ENCODE assay signal across 27 cellular contexts in the genomic region with DNA sequence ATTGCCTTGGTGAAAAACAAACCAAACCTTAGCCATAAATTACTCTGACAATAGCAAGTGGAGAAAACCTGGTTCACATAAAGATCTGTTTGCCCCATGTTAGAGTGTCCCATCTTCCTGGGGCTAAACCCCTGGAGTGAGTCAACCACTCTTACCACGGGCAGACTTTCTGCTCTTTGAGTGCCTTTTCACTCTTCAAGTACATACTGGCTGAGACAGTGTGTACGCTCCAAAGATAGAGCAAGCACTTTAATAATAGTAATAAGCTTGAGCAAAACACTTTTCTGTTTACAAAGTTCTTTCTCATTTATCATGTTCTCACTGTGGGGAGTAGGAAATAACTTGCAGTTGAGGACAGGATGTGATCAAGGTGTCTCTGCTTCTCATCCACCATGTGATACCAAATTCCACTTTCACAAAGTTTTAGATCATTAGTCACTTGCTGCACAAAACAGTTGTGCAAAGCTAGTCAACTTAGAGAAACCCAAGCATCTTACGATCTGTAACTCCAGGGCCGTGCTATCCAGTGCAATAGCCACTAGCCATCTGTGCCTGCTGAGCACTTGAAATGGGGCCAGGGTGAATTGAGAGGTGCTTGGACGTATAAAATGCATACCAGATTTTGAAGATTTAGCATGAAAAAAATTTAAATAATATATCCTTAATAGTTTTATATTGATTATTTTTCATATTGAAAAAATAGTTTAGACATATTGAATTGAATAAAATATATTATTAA.
DNase-seq lines count a peak whose midpoint lies in the region; ATAC-seq and TF ChIP-seq lines count a peak whose summit lies in the region.
"Had no signal": no experiment of that assay in that cellular context is flagged by ENCODE, and none has a peak within 500 bp of the region (broad histone marks: within the 10 kb centered on the region; RNA-seq: fewer than 3 reads in every experiment).

No MANE protein-coding gene starts in this region.

- H3K4me1 ChIP-seq in breast epithelium (no peaks in the 10 kb centered on the region), heart left ventricle (no peaks in the 10 kb centered on the region)
- H3K4me1 ChIP-seq: A549, esophagus squamous epithelium had no signal

- H3K27me3 ChIP-seq in breast epithelium (no peaks in the 10 kb centered on the region), heart left ventricle (no peaks in the 10 kb centered on the region), brain microvascular endothelial cell (replicated peaks) (no peaks in the 10 kb centered on the region)
- H3K27me3 ChIP-seq: esophagus squamous epithelium had no signal

- peaks cover 12% of the 10 kb centered on the region for H3K4me1 Mint-ChIP-seq in MCF 10A (ENCODE audit: insufficient read depth, unreplicated experiment)
- H3K4me1 Mint-ChIP-seq: activated CD4-positive, alpha-beta T cell treated with anti-CD3 and anti-CD28 coated beads, Interleukin-2, amount 10 ng/mL, durations not matched to agents 24 days and 14 days; stimulated activated naive CD8-positive, alpha-beta T cell treated with anti-CD3 and anti-CD28 coated beads, Interleukin-15, amount 100 ng/mL, for 72 hours; T-cell had no signal

- TF ChIP-seq POLR2A in breast epithelium (IDR thresholded peaks at IDR 0.05) (no peak), heart left ventricle (IDR thresholded peaks at IDR 0.05) (no peak)

- no peak overlapping the region for H3K27ac ChIP-seq in breast epithelium
- no peak overlapping the region for H3K27ac ChIP-seq in heart left ventricle
- H3K27ac ChIP-seq in brain microvascular endothelial cell = no peak overlapping the region
- H3K27ac ChIP-seq: A549, C4-2B, esophagus squamous epithelium had no signal

- H3K4me3 ChIP-seq in breast epithelium (no peak overlapping the region), heart left ventricle (no peak overlapping the region), brain microvascular endothelial cell (ENCODE audit: low read depth, low read length) (no peak overlapping the region)
- H3K4me3 ChIP-seq: A549, esophagus squamous epithelium, K562 had no signal

- no peaks in the 10 kb centered on the region for H3K36me3 Mint-ChIP-seq in MCF 10A (ENCODE audit: insufficient read depth, unreplicated experiment)
- H3K36me3 Mint-ChIP-seq: naive thymus-derived CD8-positive, alpha-beta T cell; T-cell; type B pancreatic cell had no signal

- no peak overlapping the region for H3K4me3 Mint-ChIP-seq in MCF 10A (ENCODE audit: unreplicated experiment)
- H3K4me3 Mint-ChIP-seq: activated CD4-positive, alpha-beta T cell treated with anti-CD3 and anti-CD28 coated beads, Interleukin-2, amount 10 ng/mL, durations not matched to agents 24 days and 14 days; naive thymus-derived CD8-positive, alpha-beta T cell; stimulated activated naive CD8-positive, alpha-beta T cell treated with anti-CD3 and anti-CD28 coated beads, Interleukin-15, amount 100 ng/mL, for 72 hours; T-cell; type B pancreatic cell had no signal

- ATAC-seq in GM18858 (IDR thresholded peaks at IDR 0.05; ENCODE audit: unreplicated experiment) (no peak), heart left ventricle (no peak)
- ATAC-seq: A549; K562; naive thymus-derived CD8-positive, alpha-beta T cell; stimulated activated naive CD8-positive, alpha-beta T cell treated with anti-CD3 and anti-CD28 coated beads, Interleukin-15, amount 100 ng/mL, for 72 hours; T-cell had no signal

- CTCF ChIA-PET in MCF 10A (lab: Yijun Ruan, JAX) = no interaction called here

- BruUV-seq in MCF 10A (replicated peaks; lab: Mats Ljungman, UMichigan) = no TSS peak

- DNase-seq in MCF 10A (ENCODE audit: unreplicated experiment) (peak; percentile 1), breast epithelium (ENCODE audit: low spot score in 2 of 2) (no peak), amniotic epithelial cell (ENCODE audit: low read depth) (peak; percentile 93), iris pigment epithelial cell (ENCODE audit: low read depth) (peak; percentile 93), heart left ventricle (no peak), brain microvascular endothelial cell (no peak)
- DNase-seq in activated CD4-positive, alpha-beta T cell treated with anti-CD3 and anti-CD28 coated beads, Interleukin-2, amount 50 U/mL, for 1 hour = no peak
- DNase-seq: activated CD4-positive, alpha-beta T cell treated with anti-CD3 and anti-CD28 coated beads, Interleukin-2, amount 10 ng/mL, durations not matched to agents 24 days and 14 days; activated CD8-positive, alpha-beta memory T cell treated with anti-CD3 and anti-CD28 coated beads, Interleukin-2, amount 50 U/mL, for 48 hours; activated effector memory CD4-positive, alpha-beta T cell treated with Interleukin-2 at 50 U/mL for 16 hours; esophagus squamous epithelium; hippocampal formation; islet precursor cell; mesendoderm; MV-4-11; naive thymus-derived CD8-positive, alpha-beta T cell; NCI-H2029; NCI-H524; SHP77; stimulated activated CD4-positive, alpha-beta T cell treated with anti-CD3 and anti-CD28 coated beads, Interleukin-2, amount 100 ng/mL, for 48 hours; stimulated activated naive CD8-positive, alpha-beta T cell treated with anti-CD3 and anti-CD28 coated beads, Interleukin-15, amount 100 ng/mL, for 72 hours; T-cell had no signal

- POLR2A ChIA-PET in MCF 10A (lab: Yijun Ruan, JAX) = interaction anchor here (1.0 kb wide), 1 partner anchor 23 kb away, joined by 3 read pairs; no protein-coding TSS in a partner anchor

- no peaks in the 10 kb centered on the region for H3K9me3 Mint-ChIP-seq in MCF 10A (ENCODE audit: unreplicated experiment)
- H3K9me3 Mint-ChIP-seq: activated CD4-positive, alpha-beta T cell treated with anti-CD3 and anti-CD28 coated beads, Interleukin-2, amount 10 ng/mL, durations not matched to agents 24 days and 14 days; stimulated activated naive CD8-positive, alpha-beta T cell treated with anti-CD3 and anti-CD28 coated beads, Interleukin-15, amount 100 ng/mL, for 72 hours; T-cell had no signal

- TF ChIP-seq CTCF in MCF 10A (IDR thresholded peaks at IDR 0.05; ENCODE audit: unreplicated experiment) (no peak), breast epithelium (IDR thresholded peaks at IDR 0.05) (no peak), heart left ventricle (IDR thresholded peaks at IDR 0.05) (no peak), brain microvascular endothelial cell (IDR thresholded peaks at IDR 0.05; ENCODE audit: low read depth, low read length, missing control alignments) (no peak)

- H3K27me3 Mint-ChIP-seq in MCF 10A (ENCODE audit: insufficient read depth, unreplicated experiment) = no peaks in the 10 kb centered on the region
- H3K27me3 Mint-ChIP-seq: activated CD4-positive, alpha-beta T cell treated with anti-CD3 and anti-CD28 coated beads, Interleukin-2, amount 10 ng/mL, durations not matched to agents 24 days and 14 days; T-cell; type B pancreatic cell had no signal

- H3K36me3 ChIP-seq in breast epithelium = no peaks in the 10 kb centered on the region
- H3K36me3 ChIP-seq in heart left ventricle = no peaks in the 10 kb centered on the region
- no peaks in the 10 kb centered on the region for H3K36me3 ChIP-seq in brain microvascular endothelial cell (replicated peaks)
- H3K36me3 ChIP-seq: esophagus squamous epithelium had no signal

- in situ Hi-C loops in brain microvascular endothelial cell (cut with HindIII; ENCODE audit: low pct_ligation_motif_present, low sequenced_read_pairs) = no loop called here

- intact Hi-C loops in MCF 10A (cut with micrococcal nuclease) (no loop called here), breast epithelium (cut with DNase I; ENCODE audit: low total_unique reads) (no loop called here), heart left ventricle (cut with DNase I) (no loop called here)

- 81 to 88% (median 87%) methylated on average over 5 of the region's 5 CpGs for WGBS in heart left ventricle, 4 donors

- no peak overlapping the region for H3K27ac Mint-ChIP-seq in MCF 10A (ENCODE audit: low read depth, unreplicated experiment)
- H3K27ac Mint-ChIP-seq: activated CD4-positive, alpha-beta T cell treated with anti-CD3 and anti-CD28 coated beads, Interleukin-2, amount 10 ng/mL, durations not matched to agents 24 days and 14 days; stimulated activated naive CD8-positive, alpha-beta T cell treated with anti-CD3 and anti-CD28 coated beads, Interleukin-15, amount 100 ng/mL, for 72 hours; T-cell; type B pancreatic cell had no signal

- H3K9me3 ChIP-seq in breast epithelium = no peaks in the 10 kb centered on the region
- no peaks in the 10 kb centered on the region for H3K9me3 ChIP-seq in heart left ventricle
- H3K9me3 ChIP-seq: A549, esophagus squamous epithelium had no signal

Comparison
In these comparisons a context has a peak if more than half of its experiments do, and no peak if none do; other contexts are left out.
1. DNase-seq: peak in MCF 10A (single experiment), amniotic epithelial cell (single experiment) and iris pigment epithelial cell (single experiment); none in breast epithelium (0 of 2), activated CD4-positive, alpha-beta T cell treated with anti-CD3 and anti-CD28 coated beads, Interleukin-2, amount 50 U/mL, for 1 hour (single experiment), heart left ventricle (0 of 5) and brain microvascular endothelial cell (single experiment).